8 cellular contexts compared by ENCODE assay signal in the genomic region with DNA sequence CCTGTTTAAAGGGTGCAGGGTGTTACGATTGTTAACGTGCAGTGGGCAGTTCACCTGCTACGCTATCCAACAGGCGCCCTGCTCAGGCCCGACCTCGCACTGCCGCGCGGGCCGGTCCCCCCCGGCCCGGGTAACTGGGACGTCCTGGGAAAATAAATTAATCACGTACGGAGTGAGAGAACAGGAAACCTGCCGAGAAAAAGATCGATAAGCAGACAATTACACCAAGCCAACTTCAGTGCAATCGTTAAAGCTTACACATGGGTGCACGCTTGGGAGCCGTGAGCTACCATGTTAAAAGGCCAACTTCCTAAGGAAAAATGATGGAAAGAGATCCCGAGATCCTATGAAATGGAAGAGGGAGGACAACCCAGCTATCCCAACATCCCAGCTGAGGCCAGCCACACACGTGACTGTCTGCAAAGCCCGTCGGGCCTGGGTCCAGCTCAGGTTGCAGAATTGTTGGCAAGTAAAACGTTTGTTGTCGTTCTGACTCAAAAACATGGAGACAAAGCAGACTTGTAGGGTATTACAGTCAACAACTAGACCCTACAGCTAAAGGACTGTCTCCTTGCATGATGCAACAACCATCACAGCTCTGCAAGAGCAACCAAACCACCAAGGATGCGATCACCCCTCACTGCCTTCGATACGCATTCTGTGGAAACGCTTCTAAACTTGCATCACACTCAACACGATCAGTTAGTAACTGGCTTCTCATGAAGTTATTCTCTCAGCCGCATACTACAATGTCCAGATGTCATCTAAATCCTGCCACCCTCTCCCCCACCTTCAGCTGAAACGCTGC. TPM values are rescaled to one million over a fixed set of nuclear protein-coding genes. Genes with fewer than 3 reads are reported as not detected.
A peak's percentile ranks its signal among the peaks of the same experiment; 100 is the strongest.
DNase-seq lines count a peak whose midpoint lies in the region; ATAC-seq, FAIRE-seq and TF ChIP-seq lines count a peak whose summit lies in the region.

No MANE protein-coding gene starts in this region.

- in situ Hi-C loops in KBM-7 (cut with MboI; ENCODE audit: low pct_unique_long_range_greater_than_20kb, low sequenced_read_pairs), result no loop called here

- H3K36me3 ChIP-seq in bronchial epithelial cell (ENCODE audit: control insufficient read depth, insufficient read depth, low read length) (no peaks in the 10 kb centered on the region), muscle layer of colon (ENCODE audit: insufficient read depth, low read length) (no peaks in the 10 kb centered on the region)

- TF ChIP-seq CTCF in GM12875 (IDR thresholded peaks at IDR 0.05; ENCODE audit: borderline replicate concordance, insufficient read depth, low read depth, low read length) (no peak), bronchial epithelial cell (IDR thresholded peaks at IDR 0.05; ENCODE audit: insufficient read depth, low read length, severe bottlenecking) (no peak)

- H3K9me3 ChIP-seq in muscle layer of colon (ENCODE audit: low read length), result no peaks in the 10 kb centered on the region

- H3K9ac ChIP-seq in muscle layer of colon (ENCODE audit: low read length), result peak overlapping the region; percentile 71

- ATAC-seq in HG03280 (IDR thresholded peaks at IDR 0.05; ENCODE audit: unreplicated experiment), result no peak

- peaks cover 15% of the 10 kb centered on the region for H3K4me1 ChIP-seq in muscle layer of colon (ENCODE audit: insufficient read depth, low read length)

- H3K27me3 ChIP-seq in bronchial epithelial cell (ENCODE audit: control insufficient read depth, insufficient read depth, low read length), result no peaks in the 10 kb centered on the region
- H3K27me3 ChIP-seq in muscle layer of colon (ENCODE audit: control insufficient read depth in 1 of 2, insufficient read depth in 2 of 2, low read length in 2 of 2), result no peaks in the 10 kb centered on the region

- H3K4me3 ChIP-seq in GM12875 (ENCODE audit: low read depth, low read length) (peak overlapping the region; percentile 96), bronchial epithelial cell (ENCODE audit: low read depth, low read length) (peak overlapping the region; percentile 100), muscle layer of colon (ENCODE audit: low read depth in 1 of 2, low read length in 2 of 2) (peak overlapping the region; percentile 80 to 97)

- DNase-seq in NCI-H2107 treated with DMSO at 0.1 percent for 48 hours (lab: John Stamatoyannopoulos, UW; ENCODE audit: unreplicated experiment) (peak; percentile 37), bronchial epithelial cell (ENCODE audit: low read depth) (no peak), KBM-7 (no peak), amniotic stem cell (lab: John Stamatoyannopoulos, UW) (no peak)
- no peak for DNase-seq in activated effector memory CD4-positive, alpha-beta T cell treated with Interleukin-2 at 50 U/mL for 16 hours

- H3K27ac ChIP-seq in muscle layer of colon (ENCODE audit: low read depth, low read length), result peak overlapping the region; percentile 94

- FAIRE-seq in bronchial epithelial cell (lab: Jason Lieb, UNC), result no peak

RNA-seq across cellular contexts. Expression of gene TUBGCP3, which starts 0.7 kb away (rescaled TPM):
- 17.6 and 18.4 TPM in 2 replicates for total RNA-seq in bronchial epithelial cell
